Comparison of ENCODE assay signal across 8 cellular contexts in genomic region chr17:7177210-7177953, GRCh38. TPM values are rescaled to one million over a fixed set of nuclear protein-coding genes. Genes with fewer than 3 reads are reported as not detected.
A peak's percentile ranks its signal among the peaks of the same experiment; 100 is the strongest.
DNase-seq lines count a peak whose midpoint lies in the region; ATAC-seq and TF ChIP-seq lines count a peak whose summit lies in the region.

No MANE protein-coding gene starts in this region.

- H3F3A ChIP-seq in neural progenitor cell (ENCODE audit: low read depth) = peaks cover 27% of the 10 kb centered on the region

- ATAC-seq in foreskin keratinocyte (peak; percentile 59), GM19351 (IDR thresholded peaks at IDR 0.05; ENCODE audit: unreplicated experiment) (no peak)
- ATAC-seq in stimulated activated naive CD8-positive, alpha-beta T cell treated with anti-CD3 and anti-CD28 coated beads, Interleukin-15, Interleukin-2, amounts not matched to agents 100 U/mL and 50 U/mL, for 24 hours = peak; percentile 63

- POLR2A ChIA-PET in CD8-positive, alpha-beta memory T cell (lab: Charles Lee) = interaction anchor here (0.6 to 0.7 kb wide), 2 partner anchors 44 to 144 kb away, joined by 3 to 9 read pairs; no protein-coding TSS in a partner anchor

- no peaks in the 10 kb centered on the region for H3K36me3 Mint-ChIP-seq in CD8-positive, alpha-beta memory T cell
- peaks cover 3% of the 10 kb centered on the region for H3K36me3 Mint-ChIP-seq in neural progenitor cell

- CTCF ChIA-PET in CD8-positive, alpha-beta memory T cell (lab: Charles Lee) = interaction anchor here (0.6 to 2.1 kb wide), 18 partner anchors 9 to 503 kb away, joined by 3 to 11 read pairs (median 4); partner anchors contain the start of gene SLC2A4

- H3K4me1 ChIP-seq in CD8-positive, alpha-beta memory T cell (ENCODE audit: insufficient read depth, low read length) = peaks cover 26% of the 10 kb centered on the region
- 0 out of 2 replicates have a peak, but pooled peaks cover 4% of the 10 kb centered on the region for H3K4me1 ChIP-seq in HUES64 (ENCODE audit: insufficient read depth, low read length)
- H3K4me1 ChIP-seq in foreskin keratinocyte = no peaks in the 10 kb centered on the region
- peaks cover 11% of the 10 kb centered on the region for H3K4me1 ChIP-seq in neural progenitor cell

- H3K4me3 Mint-ChIP-seq in CD8-positive, alpha-beta memory T cell = peak overlapping the region; percentile 36 to 70 (median 66)
- H3K4me3 Mint-ChIP-seq in neural progenitor cell = no peak overlapping the region

- H3K9me3 Mint-ChIP-seq in CD8-positive, alpha-beta memory T cell = no peaks in the 10 kb centered on the region
- no peaks in the 10 kb centered on the region for H3K9me3 Mint-ChIP-seq in neural progenitor cell

- H3K4me1 Mint-ChIP-seq in CD8-positive, alpha-beta memory T cell = peaks cover 10 to 13% (median 10%) of the 10 kb centered on the region in 3 donors
- peaks cover 23% of the 10 kb centered on the region for H3K4me1 Mint-ChIP-seq in neural progenitor cell

- WGBS in HUES64 = 1% methylated on average over 23 of the region's 31 CpGs

- H3K27ac Mint-ChIP-seq in CD8-positive, alpha-beta memory T cell = peak overlapping the region in 3 of 8 donors; percentile 12 to 94 (median 50)
- H3K27ac Mint-ChIP-seq in neural progenitor cell = peak overlapping the region; percentile 80

- peaks cover 14 to 19% of the 10 kb centered on the region in 2 donors for H3K27me3 Mint-ChIP-seq in CD8-positive, alpha-beta memory T cell
- peaks cover 3% of the 10 kb centered on the region for H3K27me3 Mint-ChIP-seq in neural progenitor cell (ENCODE audit: insufficient read depth, low read depth)

- H3K4me2 ChIP-seq in neural progenitor cell = peak overlapping the region; percentile 96

- H2AFZ ChIP-seq in neural progenitor cell (replicated peaks) = peak overlapping the region; percentile 99

- no peaks in the 10 kb centered on the region for H3K9me3 ChIP-seq in CD8-positive, alpha-beta memory T cell (ENCODE audit: low read length)
- no peaks in the 10 kb centered on the region for H3K9me3 ChIP-seq in HUES64 (ENCODE audit: insufficient read depth, low read depth, low read length)
- H3K9me3 ChIP-seq in neural progenitor cell (ENCODE audit: low read depth) = no peaks in the 10 kb centered on the region

- peaks cover 18% of the 10 kb centered on the region for H3K27me3 ChIP-seq in CD8-positive, alpha-beta memory T cell (ENCODE audit: insufficient read depth, low read length, poor library complexity, severe bottlenecking)
- peaks cover 36% of the 10 kb centered on the region for H3K27me3 ChIP-seq in HUES64 (ENCODE audit: insufficient read depth, low read length)
- H3K27me3 ChIP-seq in foreskin keratinocyte = peaks cover 28% of the 10 kb centered on the region
- peaks cover 57% of the 10 kb centered on the region for H3K27me3 ChIP-seq in neural progenitor cell

- H3K4me3 ChIP-seq in CD8-positive, alpha-beta memory T cell (ENCODE audit: low read length) = peak overlapping the region; percentile 10
- peak overlapping the region; percentile 70 for H3K4me3 ChIP-seq in HUES64 (ENCODE audit: low read length)
- H3K4me3 ChIP-seq in neural progenitor cell = peak overlapping the region; percentile 65

- H3K27ac ChIP-seq in CD8-positive, alpha-beta memory T cell (ENCODE audit: low read depth, low read length) = no peak overlapping the region
- no peak overlapping the region for H3K27ac ChIP-seq in HUES64 (ENCODE audit: low read depth, low read length)
- H3K27ac ChIP-seq in foreskin keratinocyte = no peak overlapping the region
- no peak overlapping the region for H3K27ac ChIP-seq in neural progenitor cell

- H3K9ac ChIP-seq in HUES64 (ENCODE audit: low read depth, low read length) (peak overlapping the region; percentile 45), neural progenitor cell (no peak overlapping the region)

- peak; percentile 42 to 74 (median 49) for DNase-seq in CD8-positive, alpha-beta memory T cell
- DNase-seq in RPMI8226 = peak; percentile 53
- peak; percentile 87 for DNase-seq in activated effector memory CD4-positive, alpha-beta T cell treated with anti-CD3 and anti-CD28 coated beads, Interleukin-2, amount 50 U/mL, for 16 hours
- DNase-seq in foreskin keratinocyte = no peak
- DNase-seq in neural progenitor cell (ENCODE audit: low spot score) = peak; percentile 92
- DNase-seq in stimulated activated naive CD8-positive, alpha-beta T cell treated with anti-CD3 and anti-CD28 coated beads, Interleukin-15, Interleukin-2, amounts not matched to agents 100 U/mL and 50 U/mL, for 24 hours = peak; percentile 73

- H4K20me1 ChIP-seq in neural progenitor cell (ENCODE audit: low read depth) = no peaks in the 10 kb centered on the region

- no peaks in the 10 kb centered on the region for H3K79me2 ChIP-seq in neural progenitor cell (ENCODE audit: low read depth)

- H3K36me3 ChIP-seq in CD8-positive, alpha-beta memory T cell (ENCODE audit: insufficient read depth, low read length) = no peaks in the 10 kb centered on the region
- H3K36me3 ChIP-seq in HUES64 (ENCODE audit: insufficient read depth, low read length) (no peaks in the 10 kb centered on the region), neural progenitor cell (no peaks in the 10 kb centered on the region)

- TF ChIP-seq CTCF in foreskin keratinocyte (conservative IDR thresholded peaks at IDR 0.05) (peak; percentile 88), neural progenitor cell (IDR thresholded peaks at IDR 0.05) (peak; percentile 83)

RNA-seq across cellular contexts. Expression of gene ASGR1, which starts 1.8 kb away (rescaled TPM):
- total RNA-seq in CD8-positive, alpha-beta memory T cell = under 1 TPM; 0.46 to 0.55 TPM
- polyA plus RNA-seq in CD8-positive, alpha-beta memory T cell = not detected
- polyA plus RNA-seq in HUES64 (2013, experiment 1 of 2) = 8.3 TPM
- 12.5 TPM for polyA plus RNA-seq in HUES64 (2013, experiment 2 of 2)
- total RNA-seq in foreskin keratinocyte (0.14 and 0.21 TPM in 2 replicates), neural progenitor cell (ENCODE audit: low replicate concordance) (3.1 and 4.4 TPM in 2 replicates)
- polyA plus RNA-seq in foreskin keratinocyte = 0.28 and 0.46 TPM in 2 replicates

RNA-seq across cellular contexts. Expression of gene DLG4, which starts 42.3 kb away (rescaled TPM):
- 1 to 10 TPM; 3.5 to 4.4 TPM for total RNA-seq in CD8-positive, alpha-beta memory T cell
- polyA plus RNA-seq in CD8-positive, alpha-beta memory T cell = 0.45 TPM
- 23.6 TPM for polyA plus RNA-seq in HUES64 (2013, experiment 1 of 2)
- polyA plus RNA-seq in HUES64 (2013, experiment 2 of 2) = 26.2 TPM
- total RNA-seq in foreskin keratinocyte (7.3 and 7.7 TPM in 2 replicates), neural progenitor cell (ENCODE audit: low replicate concordance) (23.5 and 50.5 TPM in 2 replicates)
- polyA plus RNA-seq in foreskin keratinocyte = 6.2 and 6.4 TPM in 2 replicates

RNA-seq across cellular contexts. Expression of gene ACADVL, which starts 42.4 kb away (rescaled TPM):
- 100 to 1,000 TPM; 281 to 288 TPM for total RNA-seq in CD8-positive, alpha-beta memory T cell
- polyA plus RNA-seq in CD8-positive, alpha-beta memory T cell = 109 TPM
- 115 TPM for polyA plus RNA-seq in HUES64 (2013, experiment 1 of 2)
- polyA plus RNA-seq in HUES64 (2013, experiment 2 of 2) = 121 TPM
- 232 and 285 TPM in 2 replicates for total RNA-seq in foreskin keratinocyte
- polyA plus RNA-seq in foreskin keratinocyte = 223 and 266 TPM in 2 replicates
- 86.7 and 194 TPM in 2 replicates for total RNA-seq in neural progenitor cell (ENCODE audit: low replicate concordance)

RNA-seq across cellular contexts. Expression of gene DVL2, which starts 56.9 kb away (rescaled TPM):
- total RNA-seq in CD8-positive, alpha-beta memory T cell = 10 to 100 TPM; 61.8 to 65.5 TPM
- 24.0 TPM for polyA plus RNA-seq in CD8-positive, alpha-beta memory T cell
- polyA plus RNA-seq in HUES64 (2013, experiment 1 of 2) = 42.7 TPM
- polyA plus RNA-seq in HUES64 (2013, experiment 2 of 2) = 48.1 TPM
- 41.5 and 45.0 TPM in 2 replicates for total RNA-seq in foreskin keratinocyte
- polyA plus RNA-seq in foreskin keratinocyte = 28.0 and 31.2 TPM in 2 replicates
- total RNA-seq in neural progenitor cell (ENCODE audit: low replicate concordance) = 43.9 and 113 TPM in 2 replicates

Comparison
In these comparisons a context has a peak if more than half of its experiments do, and no peak if none do; other contexts are left out.
1. DNase-seq: peak in CD8-positive, alpha-beta memory T cell (5 of 5), RPMI8226 (single experiment), activated effector memory CD4-positive, alpha-beta T cell treated with anti-CD3 and anti-CD28 coated beads, Interleukin-2, amount 50 U/mL, for 16 hours (single experiment), neural progenitor cell (single experiment) and stimulated activated naive CD8-positive, alpha-beta T cell treated with anti-CD3 and anti-CD28 coated beads, Interleukin-15, Interleukin-2, amounts not matched to agents 100 U/mL and 50 U/mL, for 24 hours (single experiment); none in foreskin keratinocyte (0 of 2).
2. H3K4me3 ChIP-seq: peak in every context shown above with its lines; median percentile 70 in HUES64; 65 in neural progenitor cell; 10 in CD8-positive, alpha-beta memory T cell.